In genomic region chr9:127116946-127117345, GRCh38 we compare ENCODE assay signal across 13 cellular contexts. TPM values are rescaled to one million over a fixed set of nuclear protein-coding genes. Genes with fewer than 3 reads are reported as not detected.
DNase-seq lines count a peak whose midpoint lies in the region; ATAC-seq, FAIRE-seq and TF ChIP-seq lines count a peak whose summit lies in the region.
"Had no signal": no experiment of that assay in that cellular context is flagged by ENCODE, and none has a peak within 500 bp of the region (broad histone marks: within the 10 kb centered on the region; RNA-seq: fewer than 3 reads in every experiment).

No MANE protein-coding gene starts in this region.

- H3K4me1 Mint-ChIP-seq in effector memory CD8-positive, alpha-beta T cell (ENCODE audit: low read depth in 2 of 2) = peaks cover 13 to 14% of the 10 kb centered on the region in 2 donors

- H3K9me1 ChIP-seq in IMR-90 (ENCODE audit: insufficient read depth, low read length) = peaks cover 32% of the 10 kb centered on the region

- H2AK9ac ChIP-seq in IMR-90 (replicated peaks; ENCODE audit: low read depth, low read length, poor library complexity) = no peak overlapping the region

- no peak overlapping the region for H2BK20ac ChIP-seq in IMR-90 (ENCODE audit: low read depth, low read length)

- TF ChIP-seq POLR2A in GM12891 (IDR thresholded peaks at IDR 0.05; ENCODE audit: low read depth, low read length) = no peak
- TF ChIP-seq POLR2A in IMR-90 (IDR thresholded peaks at IDR 0.05; ENCODE audit: low read depth, low read length) = no peak

- intact Hi-C loops in IMR-90 (cut with micrococcal nuclease) (no loop called here), posterior vena cava (cut with DNase I) (no loop called here)

- H4K91ac ChIP-seq in IMR-90 (ENCODE audit: insufficient read depth, low read depth, low read length) = no peak overlapping the region

- no peak overlapping the region for H4K5ac ChIP-seq in IMR-90 (ENCODE audit: low read depth, low read length)

- no peak overlapping the region for H3K56ac ChIP-seq in IMR-90 (ENCODE audit: extremely low read depth, insufficient read depth, low read length)

- H2BK5ac ChIP-seq in IMR-90 (ENCODE audit: low read depth, low read length, poor library complexity, severe bottlenecking) = no peak overlapping the region

- POLR2A ChIA-PET in IMR-90 (lab: Charles Lee; ENCODE audit: unreplicated experiment) = no interaction called here

- H4K20me1 ChIP-seq in IMR-90 (ENCODE audit: insufficient read depth, low read length) = peaks cover 55% of the 10 kb centered on the region

- TF ChIP-seq CTCF in IMR-90 (conservative IDR thresholded peaks at IDR 0.05; ENCODE audit: low read depth, low read length) = no peak

- H3K4me3 Mint-ChIP-seq in effector memory CD8-positive, alpha-beta T cell = no peak overlapping the region
- H3K4me3 Mint-ChIP-seq: activated CD4-positive, alpha-beta T cell treated with anti-CD3 and anti-CD28 coated beads for 36 hours had no signal

- no peaks in the 10 kb centered on the region for H3K27me3 ChIP-seq in IMR-90 (ENCODE audit: control insufficient read depth, insufficient read depth, low read length)
- H3K27me3 ChIP-seq: breast epithelium had no signal

- no peaks in the 10 kb centered on the region for H3K9me3 ChIP-seq in IMR-90 (ENCODE audit: control insufficient read depth, insufficient read depth, low read length)
- H3K9me3 ChIP-seq: breast epithelium, heart left ventricle had no signal

- H3K9ac ChIP-seq in IMR-90 (ENCODE audit: low read depth, low read length) = no peak overlapping the region

- no peak overlapping the region for H3K4me2 ChIP-seq in IMR-90 (ENCODE audit: low read depth, low read length)

- peaks cover 37 to 78% of the 10 kb centered on the region in 2 experiments for H3K79me1 ChIP-seq in IMR-90 (ENCODE audit: low read depth in 1 of 2, low read length in 2 of 2)

- no peak overlapping the region for H3K18ac ChIP-seq in IMR-90 (ENCODE audit: low read depth, low read length)

- no peak overlapping the region for H4K8ac ChIP-seq in IMR-90 (ENCODE audit: low read depth in 2 of 2, low read length in 2 of 2)

- H3K27me3 Mint-ChIP-seq in effector memory CD8-positive, alpha-beta T cell = peaks cover 0 to 29% of the 10 kb centered on the region in 2 donors

- ATAC-seq in IMR-90 (ENCODE audit: low read depth) = no peak
- peak; percentile 21 for ATAC-seq in effector memory CD8-positive, alpha-beta T cell (replicated peaks)
- no peak for ATAC-seq in HG02763 (IDR thresholded peaks at IDR 0.05; ENCODE audit: unreplicated experiment)
- ATAC-seq: activated CD4-positive, alpha-beta T cell treated with anti-CD3 and anti-CD28 coated beads for 36 hours had no signal

- dilution Hi-C loops in IMR-90 (cut with HindIII; ENCODE audit: low sequenced_read_pairs, unreplicated experiment) = no loop called here

- peak overlapping the region; percentile 28; the same call in 1 of the 2 replicates for H3K23ac ChIP-seq in IMR-90 (ENCODE audit: low read depth, low read length)

- H3K14ac ChIP-seq in IMR-90 (replicated peaks; ENCODE audit: low read depth, low read length) = peak overlapping the region; percentile 69

- peak; percentile 94 for FAIRE-seq in GM12891 (lab: Jason Lieb, UNC)

- 0 out of 2 replicates have a peak overlapping the region, but pooled peaks have one; percentile 9 for H3K4ac ChIP-seq in IMR-90 (ENCODE audit: low read depth, low read length)

- no peak overlapping the region for H2AK5ac ChIP-seq in IMR-90 (ENCODE audit: low read depth, low read length)

- H3K9me3 Mint-ChIP-seq in effector memory CD8-positive, alpha-beta T cell = no peaks in the 10 kb centered on the region

- in situ Hi-C loops in IMR-90 (cut with MboI; ENCODE audit: low sequenced_read_pairs) = no loop called here

- no peak overlapping the region for H3K27ac ChIP-seq in IMR-90 (ENCODE audit: insufficient read depth, low read length)

- H3K36me3 Mint-ChIP-seq in effector memory CD8-positive, alpha-beta T cell (ENCODE audit: insufficient read depth) = peaks cover 9% of the 10 kb centered on the region

- H2AFZ ChIP-seq in IMR-90 (replicated peaks; ENCODE audit: low read length, poor library complexity) = no peak overlapping the region

- CTCF ChIA-PET in IMR-90 (lab: Yijun Ruan, JAX) = interaction anchor here (0.7 kb wide), 1 partner anchor 25 kb away, joined by 3 read pairs; no protein-coding TSS in a partner anchor

- 90% methylated on average over 2 of the region's 2 CpGs; no CpG with 5 or more reads in 1 of the 2 experiments for WGBS in IMR-90 (ENCODE audit: extremely low coverage in 2 of 2, insufficient read length in 1 of 2), 2 experiments

- no peak overlapping the region for H2BK120ac ChIP-seq in IMR-90 (ENCODE audit: low read depth, low read length)

- BruUV-seq in IMR-90 (replicated peaks; lab: Mats Ljungman, UMichigan) = no TSS peak

- DNase-seq in GM12891 (ENCODE audit: insufficient read length, low spot score) (peak; percentile 44), IMR-90 (peak; percentile 67), posterior vena cava (ENCODE audit: low spot score) (peak; percentile 31), NCI-H524 (lab: John Stamatoyannopoulos, UW) (no peak), 8988T (no peak), middle frontal gyrus (ENCODE audit: extremely low spot score, low spot score) (no peak)
- no peak for DNase-seq in effector memory CD8-positive, alpha-beta T cell
- DNase-seq: activated CD4-positive, alpha-beta T cell treated with anti-CD3 and anti-CD28 coated beads for 36 hours; NCI-H2171 treated with DMSO at 0.1 percent for 48 hours had no signal

- peaks cover 27% of the 10 kb centered on the region for H3K4me1 ChIP-seq in IMR-90 (ENCODE audit: control insufficient read depth, insufficient read depth, low read length)

- peaks cover 54% of the 10 kb centered on the region for H3K36me3 ChIP-seq in IMR-90 (ENCODE audit: control insufficient read depth, insufficient read depth, low read length)
- H3K36me3 ChIP-seq: breast epithelium had no signal

- H3K4me3 ChIP-seq in IMR-90 (ENCODE audit: insufficient read depth, low read depth, low read length) = no peak overlapping the region
- H3K4me3 ChIP-seq: breast epithelium, heart left ventricle had no signal

- H3K27ac Mint-ChIP-seq in effector memory CD8-positive, alpha-beta T cell = peak overlapping the region in 1 of 2 donors; percentile 7
- H3K27ac Mint-ChIP-seq: activated CD4-positive, alpha-beta T cell treated with anti-CD3 and anti-CD28 coated beads for 36 hours had no signal

- no peak for TF ChIP-seq RAD21 in IMR-90 (IDR thresholded peaks at IDR 0.05; ENCODE audit: low read length)

- H2BK15ac ChIP-seq in IMR-90 (ENCODE audit: low read depth, low read length) = no peak overlapping the region

TF ChIP-seq in GM12891, 5 proteins besides CTCF, POLR2A, EP300 and RAD21:
- TF ChIP-seq PAX5 (IDR thresholded peaks at IDR 0.05; ENCODE audit: insufficient read depth, low read length, severe bottlenecking) (no peak), POU2F2 (IDR thresholded peaks at IDR 0.05; ENCODE audit: low read depth, low read length) (no peak), TAF1 (IDR thresholded peaks at IDR 0.05; ENCODE audit: low read depth, low read length) (no peak), SPI1 (IDR thresholded peaks at IDR 0.05; ENCODE audit: low read depth, low read length) (no peak), POLR2AphosphoS5 (IDR thresholded peaks at IDR 0.05; ENCODE audit: low read depth, low read length) (no peak)
TF ChIP-seq in GM12891: peak in this region for 0.

TF ChIP-seq in IMR-90, 13 proteins besides CTCF, POLR2A, EP300 and RAD21:
- TF ChIP-seq FOS (IDR thresholded peaks at IDR 0.05; ENCODE audit: low read depth, low read length) (no peak), BHLHE40 (IDR thresholded peaks at IDR 0.05; ENCODE audit: low read depth, low read length) (peak; percentile 20; the same call in 1 of the 2 replicates)

RNA-seq across cellular contexts. Expression of gene ANGPTL2, which starts 5.5 kb away (rescaled TPM):
- 0.24 TPM for polyA plus RNA-seq in GM12891 (2012; ENCODE audit: low read depth, missing spikeins)
- total RNA-seq in IMR-90 (2012; rRNA removed) (9.5 and 14.7 TPM in 2 replicates), posterior vena cava (10 to 100 TPM; 45.7 to 55.9 TPM)
- 23.5 and 25.1 TPM in 2 replicates for polyA plus RNA-seq in IMR-90 (2012; rRNA removed)
- 17.2 and 30.6 TPM in 2 replicates for polyA plus RNA-seq in IMR-90 (2012; cell fraction: cytosol; rRNA removed)
- polyA plus RNA-seq in IMR-90 (2012; cell fraction: nucleus; rRNA removed; ENCODE audit: low replicate concordance) = 24.7 and 29.8 TPM in 2 replicates
- total RNA-seq: activated CD4-positive, alpha-beta T cell treated with anti-CD3 and anti-CD28 coated beads for 36 hours had no signal
- polyA plus RNA-seq: neural cell had no signal

Comparison
In these comparisons a context has a peak if more than half of its experiments do, and no peak if none do; other contexts are left out.
1. DNase-seq: peak in GM12891 (single experiment), IMR-90 (single experiment) and posterior vena cava (single experiment); none in effector memory CD8-positive, alpha-beta T cell (0 of 3), NCI-H524 (0 of 2), 8988T (single experiment) and middle frontal gyrus (single experiment).